Comparison of ENCODE assay signal across 21 cellular contexts in the genomic region with DNA sequence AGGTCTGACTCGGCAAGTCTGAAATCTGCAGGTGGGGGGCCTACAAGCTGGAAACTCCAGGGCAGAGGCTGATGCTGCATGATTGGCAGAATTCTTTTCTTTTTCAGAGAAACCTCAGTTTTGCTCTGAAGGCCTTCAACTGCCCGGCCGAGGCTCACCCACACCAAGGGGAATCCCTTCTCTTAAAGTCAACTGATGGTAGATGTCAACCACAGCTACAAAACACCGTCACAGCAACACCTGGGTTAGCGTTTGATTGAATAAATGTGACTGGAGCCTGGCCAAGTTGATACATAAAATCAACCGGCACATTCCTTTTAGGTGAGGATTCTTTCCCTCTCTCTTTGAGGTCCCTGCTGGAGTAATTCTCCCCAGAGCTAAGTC. TPM values are rescaled to one million over a fixed set of nuclear protein-coding genes. Genes with fewer than 3 reads are reported as not detected.
A peak's percentile ranks its signal among the peaks of the same experiment; 100 is the strongest.
DNase-seq lines count a peak whose midpoint lies in the region; ATAC-seq and TF ChIP-seq lines count a peak whose summit lies in the region.
"Had no signal": no experiment of that assay in that cellular context is flagged by ENCODE, and none has a peak within 500 bp of the region (broad histone marks: within the 10 kb centered on the region; RNA-seq: fewer than 3 reads in every experiment).

No MANE protein-coding gene starts in this region.

- H2AFZ ChIP-seq in KMS-11 (ENCODE audit: low read depth): peak overlapping the region; percentile 34; the same call in 1 of the 2 replicates
- H2AFZ ChIP-seq: neural progenitor cell had no signal

- H3K4me3 ChIP-seq in KMS-11 (IDR thresholded peaks at IDR 0.05; ENCODE audit: insufficient read depth, low read depth, low read length): no peak overlapping the region
- H3K4me3 ChIP-seq: gastroesophageal sphincter, left lung, neural progenitor cell had no signal

- ATAC-seq in foreskin keratinocyte: peak; percentile 33
- ATAC-seq: gastroesophageal sphincter, left lung had no signal

- peak overlapping the region; percentile 78 for H3K9ac ChIP-seq in KMS-11
- H3K9ac ChIP-seq: neural progenitor cell had no signal

- no peaks in the 10 kb centered on the region for H3K79me2 ChIP-seq in KMS-11 (ENCODE audit: insufficient read depth, low read depth)

- H3K36me3 ChIP-seq in KMS-11 (ENCODE audit: insufficient read depth): no peaks in the 10 kb centered on the region
- H3K36me3 ChIP-seq: gastroesophageal sphincter, left lung, neural progenitor cell had no signal

- H3K4me1 ChIP-seq in KMS-11 (ENCODE audit: low read depth, poor library complexity, severe bottlenecking) (peaks cover 77% of the 10 kb centered on the region), foreskin keratinocyte (peaks cover 32% of the 10 kb centered on the region)

- no peaks in the 10 kb centered on the region for H4K20me1 ChIP-seq in KMS-11 (ENCODE audit: insufficient read depth)

- H3K27ac ChIP-seq in KMS-11 (peak overlapping the region; percentile 98), foreskin keratinocyte (peak overlapping the region; percentile 50)
- H3K27ac ChIP-seq: left lung, neural progenitor cell had no signal

- no peaks in the 10 kb centered on the region for H3K27me3 ChIP-seq in KMS-11 (ENCODE audit: insufficient read depth, low read depth)
- peaks cover 40% of the 10 kb centered on the region for H3K27me3 ChIP-seq in foreskin keratinocyte
- H3K27me3 ChIP-seq: gastroesophageal sphincter, neural progenitor cell had no signal

- peak overlapping the region; percentile 77 for H3K4me2 ChIP-seq in KMS-11
- H3K4me2 ChIP-seq: neural progenitor cell had no signal

- DNase-seq in RPMI7951 (ENCODE audit: low read depth) (peak; percentile 30), foreskin keratinocyte (peak; percentile 89 to 93), renal cortical epithelial cell (ENCODE audit: low read depth) (peak; percentile 53), NK-92 (lab: John Stamatoyannopoulos, UW; ENCODE audit: unreplicated experiment) (no peak), NCI-H446 treated with DMSO at 0.1 percent for 48 hours (lab: John Stamatoyannopoulos, UW) (no peak), NCI-H2107 treated with DMSO at 0.1 percent for 48 hours (lab: John Stamatoyannopoulos, UW; ENCODE audit: unreplicated experiment) (no peak)
- no peak for DNase-seq in activated T-cell treated with anti-CD3 and anti-CD28 coated beads, Interleukin-2, amount 50 U/mL, for 48 hours
- DNase-seq: activated CD4-positive, alpha-beta T cell treated with anti-CD3 and anti-CD28 coated beads, Interleukin-2, amount 50 U/mL, for 1 hour; activated gamma-delta T cell treated with Interleukin-2 at 50 U/mL for 16 hours; amniotic stem cell; DMS79 treated with DMSO at 0.1 percent for 48 hours; left lung; midbrain; NCI-H1105 treated with DMSO at 0.1 percent for 48 hours; NCI-H2081 treated with DMSO at 0.1 percent for 48 hours; NCI-H524; SHP77 treated with DMSO at 0.1 percent for 48 hours; stimulated activated CD4-positive, alpha-beta T cell treated with anti-CD3 and anti-CD28 coated beads, Interleukin-4, amount 100 ng/mL, for 4 hours had no signal

- TF ChIP-seq CTCF in KMS-11 (conservative IDR thresholded peaks at IDR 0.05; ENCODE audit: low read depth, low read length) (no peak), foreskin keratinocyte (conservative IDR thresholded peaks at IDR 0.05) (no peak)

RNA-seq across cellular contexts. Expression of gene KIAA0232, which starts 15.2 kb away (rescaled TPM):
- 14.1 and 17.4 TPM in 2 replicates for total RNA-seq in RPMI7951 (2014; rRNA removed; shearing (Covaris generic))
- total RNA-seq in foreskin keratinocyte (10.1 and 10.5 TPM in 2 replicates), renal cortical epithelial cell (43.9 and 59.4 TPM in 2 replicates)
- 2.1 and 2.2 TPM in 2 replicates for polyA plus RNA-seq in foreskin keratinocyte

RNA-seq across cellular contexts. Expression of gene BLOC1S4, which starts 51.4 kb away (rescaled TPM):
- total RNA-seq in RPMI7951 (2014; rRNA removed; shearing (Covaris generic)): 11.5 and 21.2 TPM in 2 replicates
- total RNA-seq in foreskin keratinocyte (7.8 and 8.5 TPM in 2 replicates), renal cortical epithelial cell (18.1 and 21.2 TPM in 2 replicates)
- 11.5 and 12.4 TPM in 2 replicates for polyA plus RNA-seq in foreskin keratinocyte

RNA-seq across cellular contexts. Expression of gene MRFAP1L1, which starts 57.7 kb away (rescaled TPM):
- total RNA-seq in RPMI7951 (2014; rRNA removed; shearing (Covaris generic)): 53.2 and 61.4 TPM in 2 replicates
- total RNA-seq in foreskin keratinocyte (48.2 and 53.9 TPM in 2 replicates), renal cortical epithelial cell (43.8 and 109 TPM in 2 replicates)
- polyA plus RNA-seq in foreskin keratinocyte: 45.3 and 49.5 TPM in 2 replicates

Comparison
In these comparisons a context has a peak if more than half of its experiments do, and no peak if none do; other contexts are left out.
1. DNase-seq: peak in RPMI7951 (single experiment), foreskin keratinocyte (2 of 2) and renal cortical epithelial cell (single experiment); none in NK-92 (single experiment), activated T-cell treated with anti-CD3 and anti-CD28 coated beads, Interleukin-2, amount 50 U/mL, for 48 hours (0 of 2), NCI-H446 treated with DMSO at 0.1 percent for 48 hours (single experiment) and NCI-H2107 treated with DMSO at 0.1 percent for 48 hours (single experiment).